8 cellular contexts compared by ENCODE assay signal in the genomic region with DNA sequence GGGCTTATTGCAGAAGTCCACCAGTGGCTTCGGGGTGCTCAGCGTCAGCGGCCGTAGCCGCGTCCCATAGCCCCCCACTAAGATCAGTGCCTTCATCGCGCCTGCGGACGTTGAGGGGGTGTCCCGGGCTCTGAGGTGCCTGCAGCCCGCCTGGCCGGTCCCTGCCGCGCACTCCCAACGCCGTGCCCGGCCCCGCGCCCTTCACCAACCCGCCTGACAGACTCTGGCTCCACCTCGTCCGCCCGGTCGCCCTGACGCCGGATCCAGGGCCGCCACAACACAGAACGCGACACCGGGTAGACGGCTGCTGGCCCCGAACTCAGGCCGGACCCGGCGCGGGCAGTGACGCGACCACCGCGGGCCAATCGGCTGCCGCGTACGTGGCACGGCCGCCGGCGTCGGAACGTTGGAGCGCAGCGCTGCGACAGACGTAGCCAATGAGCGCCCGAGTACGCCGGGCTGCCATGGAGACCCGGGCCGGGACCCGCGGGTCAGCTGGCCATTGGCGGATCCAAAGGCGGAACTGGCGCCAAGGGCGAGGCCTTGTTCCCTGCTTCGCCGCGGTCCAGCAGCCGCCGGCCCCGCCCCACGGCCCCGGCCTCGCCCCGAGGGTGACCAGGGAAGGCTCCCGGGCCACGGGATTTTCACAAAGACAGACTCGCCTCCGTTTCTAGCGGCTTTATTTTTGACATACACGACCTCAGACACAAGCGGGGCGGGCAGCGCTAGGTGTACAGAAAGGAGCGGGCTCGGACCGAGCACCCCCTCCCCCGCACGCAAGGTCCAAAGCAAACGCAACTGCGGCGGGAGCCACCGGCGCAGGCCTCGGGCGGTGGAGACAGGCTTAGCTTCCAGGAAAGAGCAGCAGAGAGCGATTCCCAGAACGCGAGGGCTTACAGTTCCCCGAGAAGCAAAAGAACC. TPM values are rescaled to one million over a fixed set of nuclear protein-coding genes. Genes with fewer than 3 reads are reported as not detected.
DNase-seq lines count a peak whose midpoint lies in the region; ATAC-seq and TF ChIP-seq lines count a peak whose summit lies in the region.

A gene (minus strand): TSS at position 321 of the 921 bp plus-strand sequence. CDS start 225 bp downstream, at position 96.

- H3K36me3 Mint-ChIP-seq in activated B cell treated with CpG ODN at 0.5 μM for 24 hours (ENCODE audit: low read depth) (peaks cover 41% of the 10 kb centered on the region), immature natural killer cell (no peaks in the 10 kb centered on the region)

- H3K9me3 Mint-ChIP-seq in activated B cell treated with CpG ODN at 0.5 μM for 24 hours (no peaks in the 10 kb centered on the region), immature natural killer cell (peaks cover 0 to 1% (median 0%) of the 10 kb centered on the region in 6 donors)

- peak; percentile 83 for ATAC-seq in GM19025 (IDR thresholded peaks at IDR 0.05; ENCODE audit: low read depth, unreplicated experiment)
- peak; percentile 85 for ATAC-seq in HG03280 (IDR thresholded peaks at IDR 0.05; ENCODE audit: unreplicated experiment)
- peak; percentile 79 for ATAC-seq in activated B cell treated with CpG ODN at 0.5 μM for 24 hours (ENCODE audit: low read depth)

- H3K27me3 Mint-ChIP-seq in activated B cell treated with CpG ODN at 0.5 μM for 24 hours, result no peaks in the 10 kb centered on the region
- H3K27me3 Mint-ChIP-seq in immature natural killer cell (ENCODE audit: low read depth in 3 of 3), result peaks cover 5 to 11% (median 6%) of the 10 kb centered on the region in 3 donors

- TF ChIP-seq CTCF in AG09319 (IDR thresholded peaks at IDR 0.05; ENCODE audit: low read depth, low read length) (no peak), activated B cell treated with CpG ODN at 0.5 μM for 24 hours (IDR thresholded peaks at IDR 0.05) (no peak), cardiac fibroblast (IDR thresholded peaks at IDR 0.05; ENCODE audit: low read depth, low read length) (no peak)

- H3K4me1 Mint-ChIP-seq in activated B cell treated with CpG ODN at 0.5 μM for 24 hours (peaks cover 59% of the 10 kb centered on the region), immature natural killer cell (peaks cover 32 to 39% of the 10 kb centered on the region in 2 donors)

- CTCF ChIA-PET in activated B cell treated with CpG ODN at 0.5 μM for 24 hours (lab: Charles Lee), result no interaction called here

- H3K4me3 Mint-ChIP-seq in activated B cell treated with CpG ODN at 0.5 μM for 24 hours (peak within 1 kb of the TSS; percentile 93), immature natural killer cell (peak within 1 kb of the TSS; percentile 92 to 95 (median 92))

- POLR2A ChIA-PET in activated B cell treated with CpG ODN at 0.5 μM for 24 hours (lab: Charles Lee), result interaction anchor here (0.6 to 3.5 kb wide), 20 partner anchors 15 to 1941 kb away, joined by 3 to 24 read pairs (median 4); a partner anchor contains a TSS

- intact Hi-C loops in activated B cell treated with CpG ODN at 0.5 μM for 24 hours (cut with micrococcal nuclease), result loop anchor here (1.0 to 5.0 kb wide), 7 partner anchors 35 to 1948 kb away; a partner anchor contains a TSS

- H3K27ac Mint-ChIP-seq in activated B cell treated with CpG ODN at 0.5 μM for 24 hours (peak within 1 kb of the TSS; percentile 98), immature natural killer cell (peak within 1 kb of the TSS; percentile 85 to 97 (median 94))

- H3K4me3 ChIP-seq in cardiac fibroblast (replicated peaks in 1 of 2; ENCODE audit: low read depth in 2 of 2, low read length in 2 of 2), result peak within 1 kb of the TSS; percentile 99

- DNase-seq in AG09319 (ENCODE audit: extremely low read depth, low read depth), result peak; percentile 91
- peak; percentile 71 for DNase-seq in NCI-H345 treated with DMSO at 0.1 percent for 48 hours (lab: John Stamatoyannopoulos, UW; ENCODE audit: unreplicated experiment)
- DNase-seq in activated B cell treated with CpG ODN at 0.5 μM for 24 hours, result peak; percentile 89
- peak; percentile 97 to 98 for DNase-seq in cardiac fibroblast (ENCODE audit: low read depth in 2 of 2)
- DNase-seq in immature natural killer cell, result peak; percentile 92 to 93 (median 93)
- DNase-seq in smooth muscle cell of the brain vasculature (ENCODE audit: low read depth, low spot score), result peak; percentile 89

RNA-seq across cellular contexts. Expression of the gene that starts here (rescaled TPM):
- 39.9 and 40.7 TPM in 2 replicates for total RNA-seq in activated B cell treated with CpG ODN at 0.5 μM for 24 hours
- 10 to 100 TPM; 13.5 to 35.2 (median 32.5) TPM for polyA plus RNA-seq in immature natural killer cell

Comparison
In these comparisons a context has a peak if more than half of its experiments do, and no peak if none do; other contexts are left out.
1. Peak in every context shown above with its lines: DNase-seq, ATAC-seq and H3K4me3 ChIP-seq.